Comparison of ENCODE assay signal across 8 cellular contexts in genomic region chr15:84598250-84598649, GRCh38.
DNase-seq lines count a peak whose midpoint lies in the region; ATAC-seq and TF ChIP-seq lines count a peak whose summit lies in the region.

No MANE protein-coding gene starts in this region.

- peaks cover 15% of the 10 kb centered on the region for H3F3A ChIP-seq in SU-DHL-6 (ENCODE audit: insufficient read depth)

- no peaks in the 10 kb centered on the region for H3K79me2 ChIP-seq in SU-DHL-6 (ENCODE audit: insufficient read depth, low read length)

- peak overlapping the region; percentile 50 for H3K4me2 ChIP-seq in SU-DHL-6 (ENCODE audit: low read depth, low read length, poor library complexity, severe bottlenecking)

- no peaks in the 10 kb centered on the region for H3K9me2 ChIP-seq in SU-DHL-6 (replicated peaks; ENCODE audit: insufficient read depth, low read length)

- TF ChIP-seq CTCF in SU-DHL-6 (IDR thresholded peaks at IDR 0.05; ENCODE audit: insufficient read depth, low read length, poor library complexity, severe bottlenecking): no peak

- POLR2A ChIA-PET in HEK293T (lab: Yijun Ruan, JAX): interaction anchor here (1.2 to 2.1 kb wide), 2 partner anchors 56 to 118 kb away, joined by 4 to 7 read pairs; partner anchors contain the start of genes SEC11A and WDR73

- no peaks in the 10 kb centered on the region for H3K36me3 ChIP-seq in SU-DHL-6 (ENCODE audit: low read length)

- H4K20me1 ChIP-seq in SU-DHL-6 (ENCODE audit: low read depth, low read length): no peaks in the 10 kb centered on the region

- peak; percentile 15 to 19 for DNase-seq in activated CD4-positive, alpha-beta T cell treated with anti-CD3 and anti-CD28 coated beads for 4 hours
- DNase-seq in activated CD4-positive, alpha-beta T cell treated with anti-CD3 and anti-CD28 coated beads for 1 hour: no peak
- DNase-seq in iris pigment epithelial cell (ENCODE audit: low read depth): peak; percentile 22
- no peak for DNase-seq in GM19238 (ENCODE audit: insufficient read length, low spot score)
- DNase-seq in HEK293T (ENCODE audit: extremely low spot score): no peak
- no peak for DNase-seq in NCI-H2029 treated with DMSO at 0.1 percent for 48 hours (lab: John Stamatoyannopoulos, UW)

- H3K9ac ChIP-seq in SU-DHL-6 (ENCODE audit: low read length): peak overlapping the region; percentile 36

- no peaks in the 10 kb centered on the region for H3K27me3 ChIP-seq in SU-DHL-6 (ENCODE audit: low read length)

- CTCF ChIA-PET in HEK293T (lab: Yijun Ruan, JAX): interaction anchor here (0.7 to 2.0 kb wide), 9 partner anchors 23 to 330 kb away, joined by 3 to 12 read pairs (median 4); no protein-coding TSS in a partner anchor

- H3K4me3 ChIP-seq in SU-DHL-6 (ENCODE audit: insufficient read depth, low read length, poor library complexity, severe bottlenecking): peak overlapping the region; percentile 1

- H2AFZ ChIP-seq in SU-DHL-6 (ENCODE audit: low read depth, low read length, severe bottlenecking): peak overlapping the region; percentile 78

- no peaks in the 10 kb centered on the region for H3K9me3 ChIP-seq in SU-DHL-6 (ENCODE audit: insufficient read depth, low read length)

- ATAC-seq in HG03095 (IDR thresholded peaks at IDR 0.05; ENCODE audit: unreplicated experiment): peak; percentile 32

- H3K27ac ChIP-seq in SU-DHL-6 (ENCODE audit: low read depth, low read length): peak overlapping the region; percentile 83

TF ChIP-seq in HEK293T, 16 proteins besides CTCF, POLR2A, EP300 and RAD21:
- TF ChIP-seq NFRKB (IDR thresholded peaks at IDR 0.05) (no peak), L3MBTL2 (conservative IDR thresholded peaks at IDR 0.05) (no peak), ARNT (IDR thresholded peaks at IDR 0.05) (no peak), SP1 (IDR thresholded peaks at IDR 0.05) (no peak), CTBP1 (IDR thresholded peaks at IDR 0.05; ENCODE audit: borderline replicate concordance) (no peak), BHLHE40 (IDR thresholded peaks at IDR 0.05; ENCODE audit: borderline replicate concordance) (no peak), FOXK2 (IDR thresholded peaks at IDR 0.05) (no peak), FOXA1 (IDR thresholded peaks at IDR 0.05) (no peak), LEF1 (IDR thresholded peaks at IDR 0.05; ENCODE audit: borderline replicate concordance) (no peak), ZNF384 (IDR thresholded peaks at IDR 0.05) (no peak), FOXM1 (IDR thresholded peaks at IDR 0.05; ENCODE audit: borderline replicate concordance) (no peak), TARDBP (IDR thresholded peaks at IDR 0.05) (no peak), SUZ12 (IDR thresholded peaks at IDR 0.05) (no peak), HDGF (IDR thresholded peaks at IDR 0.05; ENCODE audit: borderline replicate concordance) (no peak), ELF4 (IDR thresholded peaks at IDR 0.05) (no peak)
- TF ChIP-seq, protein P1, sequence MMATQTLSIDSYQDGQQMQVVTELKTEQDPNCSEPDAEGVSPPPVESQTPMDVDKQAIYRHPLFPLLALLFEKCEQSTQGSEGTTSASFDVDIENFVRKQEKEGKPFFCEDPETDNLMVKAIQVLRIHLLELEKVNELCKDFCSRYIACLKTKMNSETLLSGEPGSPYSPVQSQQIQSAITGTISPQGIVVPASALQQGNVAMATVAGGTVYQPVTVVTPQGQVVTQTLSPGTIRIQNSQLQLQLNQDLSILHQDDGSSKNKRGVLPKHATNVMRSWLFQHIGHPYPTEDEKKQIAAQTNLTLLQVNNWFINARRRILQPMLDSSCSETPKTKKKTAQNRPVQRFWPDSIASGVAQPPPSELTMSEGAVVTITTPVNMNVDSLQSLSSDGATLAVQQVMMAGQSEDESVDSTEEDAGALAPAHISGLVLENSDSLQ (IDR thresholded peaks at IDR 0.05): no peak
TF ChIP-seq in HEK293T: peak in this region for 0.

Comparison
In these comparisons a context has a peak if more than half of its experiments do, and no peak if none do; other contexts are left out.
1. DNase-seq: peak in activated CD4-positive, alpha-beta T cell treated with anti-CD3 and anti-CD28 coated beads for 4 hours (2 of 2) and iris pigment epithelial cell (single experiment); none in activated CD4-positive, alpha-beta T cell treated with anti-CD3 and anti-CD28 coated beads for 1 hour (single experiment), GM19238 (single experiment), HEK293T (single experiment) and NCI-H2029 treated with DMSO at 0.1 percent for 48 hours (single experiment).